In genomic region chr19:17337675-17338439, GRCh38 we compare ENCODE assay signal across 6 cellular contexts. TPM values are rescaled to one million over a fixed set of nuclear protein-coding genes. Genes with fewer than 3 reads are reported as not detected.
DNase-seq lines count a peak whose midpoint lies in the region; ATAC-seq and TF ChIP-seq lines count a peak whose summit lies in the region.

No MANE protein-coding gene starts in this region.

- peaks cover 25% of the 10 kb centered on the region for H3K4me1 ChIP-seq in mucosa of descending colon (ENCODE audit: low read depth)

- no peak for TF ChIP-seq CTCF in 22Rv1 (IDR thresholded peaks at IDR 0.05)
- no peak for TF ChIP-seq CTCF in mucosa of descending colon (IDR thresholded peaks at IDR 0.05)

- ATAC-seq in HG02973 (IDR thresholded peaks at IDR 0.05; ENCODE audit: unreplicated experiment) (peak; percentile 4), mucosa of descending colon (no peak)

- H3K36me3 ChIP-seq in mucosa of descending colon (ENCODE audit: low read depth) = no peaks in the 10 kb centered on the region

- peak overlapping the region; percentile 99 for H3K27ac ChIP-seq in 22Rv1

- no peaks in the 10 kb centered on the region for H3K9me3 ChIP-seq in mucosa of descending colon

- H3K4me3 ChIP-seq in mucosa of descending colon = peak overlapping the region; percentile 20

- no peaks in the 10 kb centered on the region for H3K27me3 Mint-ChIP-seq in activated naive CD8-positive, alpha-beta T cell

- peaks cover 23% of the 10 kb centered on the region for H3K4me1 Mint-ChIP-seq in activated naive CD8-positive, alpha-beta T cell (ENCODE audit: low read depth)

- H3K36me3 Mint-ChIP-seq in activated naive CD8-positive, alpha-beta T cell = no peaks in the 10 kb centered on the region

- H3K4me3 Mint-ChIP-seq in activated naive CD8-positive, alpha-beta T cell = peak overlapping the region; percentile 96

- peak overlapping the region; percentile 96 for H3K27ac Mint-ChIP-seq in activated naive CD8-positive, alpha-beta T cell

- DNase-seq in mucosa of descending colon (peak in 2 of 3 donors; percentile 65 to 73), HuH-7.5 (ENCODE audit: low spot score) (no peak), T-helper 9 cell (no peak)

- intact Hi-C loops in mucosa of descending colon (cut with DNase I, micrococcal nuclease) = no loop called here

- H3K9me3 Mint-ChIP-seq in activated naive CD8-positive, alpha-beta T cell (ENCODE audit: low read depth) = no peaks in the 10 kb centered on the region

RNA-seq across cellular contexts. Expression of gene GTPBP3, which starts 0.5 kb away (rescaled TPM):
- total RNA-seq in mucosa of descending colon = 10 to 100 TPM; 16.1 to 24.3 (median 16.8) TPM

RNA-seq across cellular contexts. Expression of gene ANO8, which starts 3.2 kb away (rescaled TPM):
- 1 to 10 TPM; 7.1 to 9.4 (median 8.6) TPM for total RNA-seq in mucosa of descending colon

RNA-seq across cellular contexts. Expression of gene DDA1, which starts 28.5 kb away (rescaled TPM):
- total RNA-seq in mucosa of descending colon = 10 to 100 TPM; 38.3 to 51.4 (median 48.3) TPM

RNA-seq across cellular contexts. Expression of gene MRPL34, which starts 32.2 kb away (rescaled TPM):
- total RNA-seq in mucosa of descending colon = 100 to 1,000 TPM; 124 to 148 (median 145) TPM

RNA-seq across cellular contexts. Expression of gene ABHD8, which starts 34.6 kb away (rescaled TPM):
- total RNA-seq in mucosa of descending colon = 10 to 100 TPM in 1 of 3 donors, 1 to 10 TPM in 2; 3.0 to 18.0 (median 4.5) TPM

Comparison
In these comparisons a context has a peak if more than half of its experiments do, and no peak if none do; other contexts are left out.
1. DNase-seq: peak in mucosa of descending colon (2 of 3); none in HuH-7.5 (single experiment) and T-helper 9 cell (single experiment).